ENCODE assay signal across 1 cellular context in genomic region chr3:88879905-88880304, GRCh38.
TF ChIP-seq lines count a peak whose summit lies in the region.

No MANE protein-coding gene starts in this region.

TF ChIP-seq in H1, 55 proteins besides CTCF, POLR2A, EP300 and RAD21:
- TF ChIP-seq TCF12 (IDR thresholded peaks at IDR 0.05; ENCODE audit: low read depth, low read length) (no peak), NANOG (IDR thresholded peaks at IDR 0.05; ENCODE audit: insufficient read depth, low read depth, low read length, poor library complexity, severe bottlenecking) (no peak), TEAD4 (IDR thresholded peaks at IDR 0.05; ENCODE audit: low read depth, low read length) (no peak), KDM5A (IDR thresholded peaks at IDR 0.05; ENCODE audit: low read length) (no peak), SRF (IDR thresholded peaks at IDR 0.05; ENCODE audit: low read depth, low read length) (no peak), KDM4A (IDR thresholded peaks at IDR 0.05; ENCODE audit: low read depth, low read length, severe bottlenecking) (no peak), RFX5 (IDR thresholded peaks at IDR 0.05; ENCODE audit: borderline replicate concordance, low read depth, low read length) (no peak), HDAC2 (IDR thresholded peaks at IDR 0.05; ENCODE audit: borderline replicate concordance in 1 of 2, low read depth in 2 of 2, low read length in 2 of 2) (no peak), RXRA (IDR thresholded peaks at IDR 0.05; ENCODE audit: insufficient read depth, low read depth, low read length) (no peak), SP4 (IDR thresholded peaks at IDR 0.05; ENCODE audit: low read length) (no peak), ASH2L (IDR thresholded peaks at IDR 0.05; ENCODE audit: low read length) (no peak), SP1 (IDR thresholded peaks at IDR 0.05; ENCODE audit: low read depth, low read length) (no peak)
